Comparison of ENCODE assay signal across 19 cellular contexts in genomic region chr7:117164578-117164977, GRCh38.
DNase-seq lines count a peak whose midpoint lies in the region; ATAC-seq and TF ChIP-seq lines count a peak whose summit lies in the region.
"Had no signal": no experiment of that assay in that cellular context is flagged by ENCODE, and none has a peak within 500 bp of the region (broad histone marks: within the 10 kb centered on the region; RNA-seq: fewer than 3 reads in every experiment).

No MANE protein-coding gene starts in this region.

- DNase-seq in EH (ENCODE audit: low read depth) = peak; percentile 32
- peak; percentile 62 for DNase-seq in LHCN-M2 (ENCODE audit: low read depth)
- peak; percentile 79 for DNase-seq in epithelial cell of esophagus (ENCODE audit: low read depth)
- peak; percentile 21 for DNase-seq in osteoblast (ENCODE audit: insufficient read length, low spot score, missing footprints)
- DNase-seq in smooth muscle cell (lab: John Stamatoyannopoulos, UW; ENCODE audit: unreplicated experiment) = no peak
- no peak for DNase-seq in superior temporal gyrus (ENCODE audit: extremely low spot score)
- no peak for DNase-seq in effector memory CD8-positive, alpha-beta T cell
- DNase-seq: activated CD4-positive, alpha-beta T cell treated with anti-CD3 and anti-CD28 coated beads, Interleukin-2, amount 50 U/mL, for 1 hour; activated naive CD4-positive, alpha-beta T cell treated with anti-CD3 and anti-CD28 coated beads, Interleukin-2, amount 50 U/mL, for 16 hours; body of pancreas; heart right ventricle; naive B cell; NCI-H1694; NCI-H82; Peyer's patch; small intestine; stimulated activated CD8-positive, alpha-beta memory T cell treated with anti-CD3 and anti-CD28 coated beads, Interleukin-4, amount 100 ng/mL, for 48 hours; SW 1271 had no signal

- H3K9ac ChIP-seq in smooth muscle cell (ENCODE audit: low read depth) = no peak overlapping the region

- H3K4me1 Mint-ChIP-seq in effector memory CD8-positive, alpha-beta T cell (ENCODE audit: low read depth in 2 of 2) = no peaks in the 10 kb centered on the region
- H3K4me1 Mint-ChIP-seq: naive B cell had no signal

- H3F3A ChIP-seq in smooth muscle cell (ENCODE audit: low read depth) = no peaks in the 10 kb centered on the region

- H4K20me1 ChIP-seq in osteoblast (ENCODE audit: insufficient read depth, low read length) = no peaks in the 10 kb centered on the region
- H4K20me1 ChIP-seq in smooth muscle cell (ENCODE audit: low read depth) = no peaks in the 10 kb centered on the region

- H3K27ac ChIP-seq in osteoblast (ENCODE audit: low read depth, low read length) (peak overlapping the region; percentile 81), smooth muscle cell (ENCODE audit: low read depth) (no peak overlapping the region)
- H3K27ac ChIP-seq: body of pancreas, heart right ventricle, Peyer's patch, suprapubic skin had no signal

- WGBS in smooth muscle cell (ENCODE audit: low lambda C conversion rate) = 91% methylated on average over 2 of the region's 2 CpGs

- H3K36me3 ChIP-seq in osteoblast (ENCODE audit: insufficient read depth, low read length) (no peaks in the 10 kb centered on the region), smooth muscle cell (ENCODE audit: low read depth) (no peaks in the 10 kb centered on the region)
- H3K36me3 ChIP-seq: heart right ventricle, Peyer's patch, suprapubic skin had no signal

- H3K36me3 Mint-ChIP-seq in effector memory CD8-positive, alpha-beta T cell (ENCODE audit: insufficient read depth) = peaks cover 4% of the 10 kb centered on the region
- H3K36me3 Mint-ChIP-seq: naive B cell had no signal

- H3K27ac Mint-ChIP-seq in effector memory CD8-positive, alpha-beta T cell = no peak overlapping the region
- H3K27ac Mint-ChIP-seq: naive B cell had no signal

- H3K4me1 ChIP-seq in osteoblast (ENCODE audit: insufficient read depth, low read length) (peaks cover 14% of the 10 kb centered on the region), smooth muscle cell (ENCODE audit: low read depth) (no peaks in the 10 kb centered on the region)
- H3K4me1 ChIP-seq: Peyer's patch, suprapubic skin had no signal

- H3K4me3 Mint-ChIP-seq in effector memory CD8-positive, alpha-beta T cell = no peak overlapping the region
- H3K4me3 Mint-ChIP-seq: naive B cell had no signal

- H3K9me3 Mint-ChIP-seq in effector memory CD8-positive, alpha-beta T cell = no peaks in the 10 kb centered on the region
- H3K9me3 Mint-ChIP-seq: naive B cell had no signal

- no peaks in the 10 kb centered on the region for H3K9me3 ChIP-seq in osteoblast (ENCODE audit: low read depth, low read length)
- no peaks in the 10 kb centered on the region for H3K9me3 ChIP-seq in smooth muscle cell (replicated peaks; ENCODE audit: low read depth)
- H3K9me3 ChIP-seq: body of pancreas, heart right ventricle, Peyer's patch, suprapubic skin had no signal

- H2AFZ ChIP-seq in osteoblast (ENCODE audit: low read length) (no peak overlapping the region), smooth muscle cell (ENCODE audit: low read depth) (no peak overlapping the region)

- H3K4me2 ChIP-seq in osteoblast (ENCODE audit: insufficient read depth, low read length) (peak overlapping the region; percentile 60), smooth muscle cell (no peak overlapping the region)

- ATAC-seq in effector memory CD8-positive, alpha-beta T cell (replicated peaks) = no peak
- ATAC-seq: body of pancreas had no signal

- H3K4me3 ChIP-seq in epithelial cell of esophagus (ENCODE audit: low read length) (no peak overlapping the region), osteoblast (ENCODE audit: insufficient read depth, low read length) (no peak overlapping the region), smooth muscle cell (no peak overlapping the region)
- H3K4me3 ChIP-seq: body of pancreas, heart right ventricle, Peyer's patch, suprapubic skin had no signal

- TF ChIP-seq CTCF in epithelial cell of esophagus (IDR thresholded peaks at IDR 0.05; ENCODE audit: insufficient read depth, low read depth, low read length, missing control alignments) (no peak), osteoblast (IDR thresholded peaks at IDR 0.05; ENCODE audit: extremely low read depth, low read depth, low read length) (no peak), smooth muscle cell (IDR thresholded peaks at IDR 0.05; ENCODE audit: borderline replicate concordance, insufficient read depth, poor library complexity, severe bottlenecking) (no peak)

- H3K27me3 ChIP-seq in osteoblast (ENCODE audit: insufficient read depth, low read length) (no peaks in the 10 kb centered on the region), smooth muscle cell (ENCODE audit: low read depth) (no peaks in the 10 kb centered on the region)
- H3K27me3 ChIP-seq: body of pancreas, heart right ventricle, Peyer's patch, suprapubic skin had no signal

- no peaks in the 10 kb centered on the region for H3K27me3 Mint-ChIP-seq in effector memory CD8-positive, alpha-beta T cell
- H3K27me3 Mint-ChIP-seq: naive B cell had no signal

- H3K79me2 ChIP-seq in osteoblast (ENCODE audit: insufficient read depth, low read length) (no peaks in the 10 kb centered on the region), smooth muscle cell (ENCODE audit: low read depth) (no peaks in the 10 kb centered on the region)

Comparison
In these comparisons a context has a peak if more than half of its experiments do, and no peak if none do; other contexts are left out.
1. DNase-seq: peak in EH (single experiment), LHCN-M2 (single experiment), epithelial cell of esophagus (single experiment) and osteoblast (single experiment); none in smooth muscle cell (single experiment), superior temporal gyrus (single experiment) and effector memory CD8-positive, alpha-beta T cell (0 of 3).